24 cellular contexts compared by ENCODE assay signal in genomic region chr3:164450276-164450905, GRCh38.
DNase-seq lines count a peak whose midpoint lies in the region; ATAC-seq, FAIRE-seq and TF ChIP-seq lines count a peak whose summit lies in the region.
"Had no signal": no experiment of that assay in that cellular context is flagged by ENCODE, and none has a peak within 500 bp of the region (broad histone marks: within the 10 kb centered on the region; RNA-seq: fewer than 3 reads in every experiment).

No MANE protein-coding gene starts in this region.

- no peaks in the 10 kb centered on the region for H4K20me1 ChIP-seq in OCI-LY3 (ENCODE audit: insufficient read depth, low read length)
- H4K20me1 ChIP-seq: BLaER1 treated with 17β-estradiol and CSF1 and Interleukin-3, amounts not matched to agents 10 nM and 100 nM had no signal

- CTCF ChIA-PET in A549 (lab: Yijun Ruan, JAX), result interaction anchor here (0.6 kb wide), 1 partner anchor 61 kb away, joined by 5 read pairs; no protein-coding TSS in a partner anchor

- H3K4me2 ChIP-seq in A549 (no peak overlapping the region), OCI-LY3 (ENCODE audit: low read length) (no peak overlapping the region)
- H3K4me2 ChIP-seq: BLaER1 treated with 17β-estradiol and CSF1 and Interleukin-3, amounts not matched to agents 10 nM and 100 nM; SK-N-SH had no signal

- FAIRE-seq in A549 (lab: Jason Lieb, UNC), result peak; percentile 18
- FAIRE-seq: GM12892, pancreas had no signal

- POLR2A ChIA-PET in A549 (lab: Yijun Ruan, JAX), result no interaction called here

- no peak for TF ChIP-seq POLR2A in A549 (IDR thresholded peaks at IDR 0.05; ENCODE audit: low read length)

- TF ChIP-seq CTCF in A549 (IDR thresholded peaks at IDR 0.05) (no peak), OCI-LY3 (IDR thresholded peaks at IDR 0.05; ENCODE audit: low read depth, low read length) (no peak), fibroblast of villous mesenchyme (IDR thresholded peaks at IDR 0.05; ENCODE audit: insufficient read depth, low read depth, low read length) (no peak)

- H3K27ac ChIP-seq in A549, result no peak overlapping the region
- H3K27ac ChIP-seq in OCI-LY3 (ENCODE audit: low read length), result no peak overlapping the region
- H3K27ac ChIP-seq: BLaER1 treated with 17β-estradiol and CSF1 and Interleukin-3, amounts not matched to agents 10 nM and 100 nM; lower lobe of right lung; pancreas had no signal

- intact Hi-C loops in sciatic nerve (cut with DNase I), result no loop called here

- no peak for DNase-seq in A549 (ENCODE audit: low read depth in 1 of 2, low spot score in 1 of 2)
- peak; percentile 27 for DNase-seq in fibroblast of villous mesenchyme (ENCODE audit: low read depth)
- DNase-seq in sciatic nerve (ENCODE audit: low spot score), result no peak
- no peak for DNase-seq in NCI-H2196 (lab: John Stamatoyannopoulos, UW; ENCODE audit: unreplicated experiment)
- DNase-seq in EL, result no peak
- DNase-seq: 8988T; activated CD4-positive, CD25-positive, alpha-beta regulatory T cell treated with anti-CD3 and anti-CD28 coated beads, Interleukin-2, amount 50 U/mL, for 72 hours; activated naive CD8-positive, alpha-beta T cell treated with anti-CD3 and anti-CD28 coated beads, Interleukin-2, amount 50 U/mL, for 24 hours; cerebellar nuclear complex; foreskin melanocyte; GF-D8; lower lobe of right lung; NCI-H1436; SK-N-SH; stimulated activated CD4-positive, alpha-beta T cell treated with anti-CD3 and anti-CD28 coated beads, Interleukin-2, amount 100 ng/mL, for 48 hours; T1000 had no signal

- 16% methylated on average over 4 of the region's 4 CpGs for WGBS in A549 (ENCODE audit: missing lambda C conversion rate)

- no peaks in the 10 kb centered on the region for H3K27me3 ChIP-seq in OCI-LY3 (ENCODE audit: low read depth, low read length)
- H3K27me3 ChIP-seq: BLaER1 treated with 17β-estradiol and CSF1 and Interleukin-3, amounts not matched to agents 10 nM and 100 nM; pancreas had no signal

- no peak for TF ChIP-seq RAD21 in A549 (conservative IDR thresholded peaks at IDR 0.05 in 1 of 2, IDR thresholded peaks at IDR 0.05 in 1 of 2)

- ATAC-seq in A549 (no peak), sciatic nerve (peak; percentile 77), GM18858 (IDR thresholded peaks at IDR 0.05; ENCODE audit: unreplicated experiment) (no peak), HG03469 (IDR thresholded peaks at IDR 0.05; ENCODE audit: unreplicated experiment) (no peak)
- ATAC-seq: activated naive CD8-positive, alpha-beta T cell treated with anti-CD3 and anti-CD28 coated beads, Interleukin-2, amount 50 U/mL, for 24 hours; activated T-helper 17 cell treated with anti-CD3 and anti-CD28 coated beads, Interleukin-2, amount 50 U/mL, for 72 hours; lower lobe of right lung; Panc1 had no signal

- H3K79me2 ChIP-seq in OCI-LY3 (ENCODE audit: low read length), result no peaks in the 10 kb centered on the region

- peak overlapping the region; percentile 86 for H2AFZ ChIP-seq in OCI-LY3 (ENCODE audit: low read depth, low read length)

- H3K9me3 ChIP-seq in A549, result no peaks in the 10 kb centered on the region
- H3K9me3 ChIP-seq in OCI-LY3 (ENCODE audit: insufficient read depth, low read length), result no peaks in the 10 kb centered on the region
- H3K9me3 ChIP-seq: lower lobe of right lung, pancreas, SK-N-SH had no signal

- H3K36me3 ChIP-seq in OCI-LY3 (replicated peaks; ENCODE audit: low read depth, low read length), result no peaks in the 10 kb centered on the region
- H3K36me3 ChIP-seq: BLaER1 treated with 17β-estradiol and CSF1 and Interleukin-3, amounts not matched to agents 10 nM and 100 nM; lower lobe of right lung; pancreas had no signal

- no peak overlapping the region for H3K9ac ChIP-seq in OCI-LY3 (ENCODE audit: low read length)
- H3K9ac ChIP-seq: BLaER1 treated with 17β-estradiol and CSF1 and Interleukin-3, amounts not matched to agents 10 nM and 100 nM; SK-N-SH had no signal

- H3K4me3 ChIP-seq in A549 (no peak overlapping the region), OCI-LY3 (ENCODE audit: low read length) (no peak overlapping the region), fibroblast of villous mesenchyme (ENCODE audit: low read depth, low read length) (no peak overlapping the region)
- H3K4me3 ChIP-seq: BLaER1 treated with 17β-estradiol and CSF1 and Interleukin-3, amounts not matched to agents 10 nM and 100 nM; lower lobe of right lung; pancreas had no signal

- no peaks in the 10 kb centered on the region for H3K4me1 ChIP-seq in A549
- H3K4me1 ChIP-seq in OCI-LY3 (ENCODE audit: low read length), result no peaks in the 10 kb centered on the region
- H3K4me1 ChIP-seq: BLaER1 treated with 17β-estradiol and CSF1 and Interleukin-3, amounts not matched to agents 10 nM and 100 nM; lower lobe of right lung; pancreas had no signal

- no peak for TF ChIP-seq EP300 in A549 (IDR thresholded peaks at IDR 0.05)

TF ChIP-seq in A549, 52 proteins besides CTCF, POLR2A, EP300 and RAD21:
- no peak for TF ChIP-seq EHF (CRISPR knock-in tag; IDR thresholded peaks at IDR 0.05)
- TF ChIP-seq EHMT2 (IDR thresholded peaks at IDR 0.05; ENCODE audit: low read depth), result no peak
- no peak for TF ChIP-seq HDAC2 (IDR thresholded peaks at IDR 0.05)
- TF ChIP-seq FOSB (CRISPR knock-in tag; IDR thresholded peaks at IDR 0.05), result no peak
- no peak for TF ChIP-seq KDM1A (IDR thresholded peaks at IDR 0.05; ENCODE audit: low read depth)
- TF ChIP-seq USF2 (IDR thresholded peaks at IDR 0.05), result no peak
- no peak for TF ChIP-seq TP53 (CRISPR knock-in tag; IDR thresholded peaks at IDR 0.05)
- no peak for TF ChIP-seq ESRRA (IDR thresholded peaks at IDR 0.05; ENCODE audit: borderline replicate concordance, low read length)
- TF ChIP-seq CHD2 (IDR thresholded peaks at IDR 0.05; ENCODE audit: low read length, partially characterized antibody), result no peak
- TF ChIP-seq BHLHE40 (IDR thresholded peaks at IDR 0.05; ENCODE audit: low read depth, low read length), result no peak
